Comparison of ENCODE assay signal across 2 cellular contexts in genomic region chr19:3017923-3018322, GRCh38.
TF ChIP-seq lines count a peak whose summit lies in the region.

No MANE protein-coding gene starts in this region.

TF ChIP-seq in HepG2, 621 proteins besides CTCF, POLR2A, EP300 and RAD21:
- TF ChIP-seq ZNF768 (CRISPR knock-in tag; IDR thresholded peaks at IDR 0.05), result peak; percentile 91
- no peak for TF ChIP-seq ZIK1 (CRISPR knock-in tag; IDR thresholded peaks at IDR 0.05; ENCODE audit: borderline replicate concordance, low read depth)

TF ChIP-seq in K562, 482 proteins besides CTCF, POLR2A, EP300 and RAD21:
- TF ChIP-seq YBX1 (IDR thresholded peaks at IDR 0.05) (no peak), RNF2 (IDR thresholded peaks at IDR 0.05) (no peak), JUNB (CRISPR knock-in tag; conservative IDR thresholded peaks at IDR 0.05) (no peak), STAG1 (CRISPR knock-in tag; IDR thresholded peaks at IDR 0.05; ENCODE audit: borderline replicate concordance) (no peak), FOS (IDR thresholded peaks at IDR 0.05; ENCODE audit: extremely low read depth, insufficient read length) (no peak), ZNF121 (CRISPR knock-in tag; conservative IDR thresholded peaks at IDR 0.05) (peak; percentile 69), BCOR (IDR thresholded peaks at IDR 0.05) (peak; percentile 78), CHD7 (IDR thresholded peaks at IDR 0.05; ENCODE audit: low read depth, low read length) (no peak), RREB1 (CRISPR knock-in tag; IDR thresholded peaks at IDR 0.05) (no peak), HMG20A (CRISPR knock-in tag; conservative IDR thresholded peaks at IDR 0.05) (no peak), TRIM25 (IDR thresholded peaks at IDR 0.05; ENCODE audit: borderline replicate concordance) (no peak), RBM25 (IDR thresholded peaks at IDR 0.05; ENCODE audit: low read depth, low read length, severe bottlenecking) (peak; percentile 68), ZFP36 (IDR thresholded peaks at IDR 0.05; ENCODE audit: low read depth, low read length, partially characterized antibody) (peak; percentile 63), RCOR1 (IDR thresholded peaks at IDR 0.05; ENCODE audit: borderline replicate concordance in 1 of 2, low read depth in 2 of 2, low read length in 2 of 2) (0 out of 4 replicates have a peak, but pooled peaks of 1 of the 2 experiments have one; percentile 13), E2F8 (IDR thresholded peaks at IDR 0.05; ENCODE audit: low read depth, partially characterized antibody) (no peak), KDM1A (IDR thresholded peaks at IDR 0.05) (peak in 1 of 2 experiments; percentile 39; a peak in 1 of 4 replicates), ZKSCAN8 (CRISPR knock-in tag; IDR thresholded peaks at IDR 0.05) (no peak), NELFE (IDR thresholded peaks at IDR 0.05; ENCODE audit: insufficient read depth, insufficient read length) (no peak), WHSC1 (IDR thresholded peaks at IDR 0.05; ENCODE audit: low read length) (no peak)
